1 cellular context compared by ENCODE assay signal in the genomic region with DNA sequence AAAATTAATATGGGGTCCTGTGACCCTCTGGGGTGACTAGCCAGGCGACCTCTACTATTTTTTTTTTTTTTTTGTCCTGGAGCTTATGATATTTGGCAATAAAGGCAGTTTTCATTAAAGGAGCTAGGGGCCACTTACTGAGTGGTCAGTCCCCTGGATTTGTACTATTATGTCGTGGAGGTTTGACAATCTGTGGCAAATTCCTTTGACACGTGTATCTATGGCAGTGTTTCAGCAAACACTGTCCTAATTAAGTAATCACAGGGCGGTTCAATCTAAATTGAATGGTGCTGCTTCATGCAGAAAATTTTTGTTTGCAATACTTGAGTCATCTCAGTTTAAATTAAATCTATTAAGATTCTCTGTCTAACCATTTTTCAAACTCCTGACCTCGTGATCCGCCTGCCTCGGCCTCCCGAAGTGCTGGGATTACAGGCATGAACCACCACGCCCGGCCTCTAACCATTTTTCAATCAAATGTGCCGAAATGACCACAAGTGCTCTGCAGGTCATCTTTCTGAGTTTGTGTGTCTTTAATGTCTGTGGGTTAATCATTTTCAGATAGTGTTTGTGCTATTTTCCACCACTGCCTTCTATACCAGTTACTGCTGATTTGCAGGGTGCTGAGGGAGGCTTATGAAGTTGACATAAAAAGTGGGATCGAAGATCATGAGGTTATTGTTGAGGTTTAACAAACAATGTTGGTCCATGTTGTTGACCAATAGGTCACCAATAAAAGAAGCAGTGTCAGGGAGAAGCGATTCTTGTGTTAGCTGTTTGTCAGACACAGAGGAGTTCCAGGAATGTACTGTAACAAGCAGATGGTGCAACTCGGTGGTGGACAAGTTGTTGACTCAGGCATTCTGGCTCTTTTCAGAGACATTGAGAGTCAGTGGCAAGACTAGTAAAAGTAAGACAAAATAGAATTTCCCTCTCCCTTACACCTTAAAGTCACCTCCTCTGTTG.
TF ChIP-seq lines count a peak whose summit lies in the region.

No MANE protein-coding gene starts in this region.

TF ChIP-seq in HepG2, 621 proteins besides CTCF, POLR2A, EP300 and RAD21 (continued from another document and continues in another):
- TF ChIP-seq NR1H2 (CRISPR knock-in tag; IDR thresholded peaks at IDR 0.05; ENCODE audit: borderline replicate concordance, low read depth) (no peak), FLYWCH1 (CRISPR knock-in tag; IDR thresholded peaks at IDR 0.05) (no peak), YEATS4 (CRISPR knock-in tag; IDR thresholded peaks at IDR 0.05; ENCODE audit: borderline replicate concordance) (peak; percentile 68; the same call in 1 of the 2 replicates), ZNF12 (CRISPR knock-in tag; IDR thresholded peaks at IDR 0.05) (peak; percentile 66; the same call in 1 of the 2 replicates), HOXA9 (CRISPR knock-in tag; IDR thresholded peaks at IDR 0.05; ENCODE audit: borderline replicate concordance) (peak; percentile 42; the same call in 1 of the 2 replicates), ZNF850 (CRISPR knock-in tag; conservative IDR thresholded peaks at IDR 0.05) (no peak), ZNF234 (CRISPR knock-in tag; conservative IDR thresholded peaks at IDR 0.05) (no peak), ZSCAN30 (CRISPR knock-in tag; IDR thresholded peaks at IDR 0.05) (no peak), ZBTB38 (CRISPR knock-in tag; IDR thresholded peaks at IDR 0.05) (peak; percentile 17; the same call in 1 of the 2 replicates), ZSCAN25 (CRISPR knock-in tag; IDR thresholded peaks at IDR 0.05) (peak; percentile 67; the same call in 1 of the 2 replicates), ZNF549 (CRISPR knock-in tag; IDR thresholded peaks at IDR 0.05) (no peak), ZNF720 (CRISPR knock-in tag; IDR thresholded peaks at IDR 0.05) (no peak), NCOA1 (CRISPR knock-in tag; IDR thresholded peaks at IDR 0.05) (peak; percentile 94; the same call in 1 of the 2 replicates), ZNF20 (CRISPR knock-in tag; IDR thresholded peaks at IDR 0.05) (no peak), ATRX (CRISPR knock-in tag; IDR thresholded peaks at IDR 0.05; ENCODE audit: borderline replicate concordance) (no peak), ZNF33B (CRISPR knock-in tag; IDR thresholded peaks at IDR 0.05) (no peak), NFIC (IDR thresholded peaks at IDR 0.05; ENCODE audit: low read length) (peak; percentile 99), ZNF101 (CRISPR knock-in tag; IDR thresholded peaks at IDR 0.05; ENCODE audit: borderline replicate concordance, low read depth) (no peak), ZNF569 (CRISPR knock-in tag; IDR thresholded peaks at IDR 0.05; ENCODE audit: borderline replicate concordance) (no peak), ZNF556 (CRISPR knock-in tag; IDR thresholded peaks at IDR 0.05; ENCODE audit: borderline replicate concordance) (no peak; the same call in 1 of the 2 replicates), ZNF543 (CRISPR knock-in tag; IDR thresholded peaks at IDR 0.05) (no peak), KDM3A (CRISPR knock-in tag; IDR thresholded peaks at IDR 0.05; ENCODE audit: low read depth) (peak; percentile 90; the same call in 1 of the 2 replicates), KDM1A (CRISPR knock-in tag; IDR thresholded peaks at IDR 0.05) (peak; percentile 87), MBNL3 (CRISPR knock-in tag; conservative IDR thresholded peaks at IDR 0.05) (no peak), ZNF546 (CRISPR knock-in tag; conservative IDR thresholded peaks at IDR 0.05) (no peak), MYNN (CRISPR knock-in tag; IDR thresholded peaks at IDR 0.05; ENCODE audit: low read depth) (no peak)
- TF ChIP-seq, protein P1, sequence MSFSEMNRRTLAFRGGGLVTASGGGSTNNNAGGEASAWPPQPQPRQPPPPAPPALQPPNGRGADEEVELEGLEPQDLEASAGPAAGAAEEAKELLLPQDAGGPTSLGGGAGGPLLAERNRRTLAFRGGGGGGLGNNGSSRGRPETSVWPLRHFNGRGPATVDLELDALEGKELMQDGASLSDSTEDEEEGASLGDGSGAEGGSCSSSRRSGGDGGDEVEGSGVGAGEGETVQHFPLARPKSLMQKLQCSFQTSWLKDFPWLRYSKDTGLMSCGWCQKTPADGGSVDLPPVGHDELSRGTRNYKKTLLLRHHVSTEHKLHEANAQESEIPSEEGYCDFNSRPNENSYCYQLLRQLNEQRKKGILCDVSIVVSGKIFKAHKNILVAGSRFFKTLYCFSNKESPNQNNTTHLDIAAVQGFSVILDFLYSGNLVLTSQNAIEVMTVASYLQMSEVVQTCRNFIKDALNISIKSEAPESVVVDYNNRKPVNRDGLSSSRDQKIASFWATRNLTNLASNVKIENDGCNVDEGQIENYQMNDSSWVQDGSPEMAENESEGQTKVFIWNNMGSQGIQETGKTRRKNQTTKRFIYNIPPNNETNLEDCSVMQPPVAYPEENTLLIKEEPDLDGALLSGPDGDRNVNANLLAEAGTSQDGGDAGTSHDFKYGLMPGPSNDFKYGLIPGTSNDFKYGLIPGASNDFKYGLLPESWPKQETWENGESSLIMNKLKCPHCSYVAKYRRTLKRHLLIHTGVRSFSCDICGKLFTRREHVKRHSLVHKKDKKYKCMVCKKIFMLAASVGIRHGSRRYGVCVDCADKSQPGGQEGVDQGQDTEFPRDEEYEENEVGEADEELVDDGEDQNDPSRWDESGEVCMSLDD (CRISPR knock-in tag; IDR thresholded peaks at IDR 0.05; ENCODE audit: borderline replicate concordance) = no peak
- TF ChIP-seq, protein P2, sequence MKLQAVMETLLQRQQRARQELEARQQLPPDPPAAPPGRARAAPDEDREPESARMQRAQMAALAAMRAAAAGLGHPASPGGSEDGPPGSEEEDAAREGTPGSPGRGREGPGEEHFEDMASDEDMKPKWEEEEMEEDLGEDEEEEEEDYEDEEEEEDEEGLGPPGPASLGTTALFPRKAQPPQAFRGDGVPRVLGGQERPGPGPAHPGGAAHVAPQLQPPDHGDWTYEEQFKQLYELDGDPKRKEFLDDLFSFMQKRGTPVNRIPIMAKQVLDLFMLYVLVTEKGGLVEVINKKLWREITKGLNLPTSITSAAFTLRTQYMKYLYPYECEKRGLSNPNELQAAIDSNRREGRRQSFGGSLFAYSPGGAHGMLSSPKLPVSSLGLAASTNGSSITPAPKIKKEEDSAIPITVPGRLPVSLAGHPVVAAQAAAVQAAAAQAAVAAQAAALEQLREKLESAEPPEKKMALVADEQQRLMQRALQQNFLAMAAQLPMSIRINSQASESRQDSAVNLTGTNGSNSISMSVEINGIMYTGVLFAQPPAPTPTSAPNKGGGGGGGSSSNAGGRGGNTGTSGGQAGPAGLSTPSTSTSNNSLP (IDR thresholded peaks at IDR 0.05; ENCODE audit: low read depth, low read length) = peak; percentile 99
- TF ChIP-seq, protein P3, sequence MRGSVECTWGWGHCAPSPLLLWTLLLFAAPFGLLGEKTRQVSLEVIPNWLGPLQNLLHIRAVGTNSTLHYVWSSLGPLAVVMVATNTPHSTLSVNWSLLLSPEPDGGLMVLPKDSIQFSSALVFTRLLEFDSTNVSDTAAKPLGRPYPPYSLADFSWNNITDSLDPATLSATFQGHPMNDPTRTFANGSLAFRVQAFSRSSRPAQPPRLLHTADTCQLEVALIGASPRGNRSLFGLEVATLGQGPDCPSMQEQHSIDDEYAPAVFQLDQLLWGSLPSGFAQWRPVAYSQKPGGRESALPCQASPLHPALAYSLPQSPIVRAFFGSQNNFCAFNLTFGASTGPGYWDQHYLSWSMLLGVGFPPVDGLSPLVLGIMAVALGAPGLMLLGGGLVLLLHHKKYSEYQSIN (CRISPR knock-in tag; IDR thresholded peaks at IDR 0.05; ENCODE audit: borderline replicate concordance) = no peak
- TF ChIP-seq, protein P4, sequence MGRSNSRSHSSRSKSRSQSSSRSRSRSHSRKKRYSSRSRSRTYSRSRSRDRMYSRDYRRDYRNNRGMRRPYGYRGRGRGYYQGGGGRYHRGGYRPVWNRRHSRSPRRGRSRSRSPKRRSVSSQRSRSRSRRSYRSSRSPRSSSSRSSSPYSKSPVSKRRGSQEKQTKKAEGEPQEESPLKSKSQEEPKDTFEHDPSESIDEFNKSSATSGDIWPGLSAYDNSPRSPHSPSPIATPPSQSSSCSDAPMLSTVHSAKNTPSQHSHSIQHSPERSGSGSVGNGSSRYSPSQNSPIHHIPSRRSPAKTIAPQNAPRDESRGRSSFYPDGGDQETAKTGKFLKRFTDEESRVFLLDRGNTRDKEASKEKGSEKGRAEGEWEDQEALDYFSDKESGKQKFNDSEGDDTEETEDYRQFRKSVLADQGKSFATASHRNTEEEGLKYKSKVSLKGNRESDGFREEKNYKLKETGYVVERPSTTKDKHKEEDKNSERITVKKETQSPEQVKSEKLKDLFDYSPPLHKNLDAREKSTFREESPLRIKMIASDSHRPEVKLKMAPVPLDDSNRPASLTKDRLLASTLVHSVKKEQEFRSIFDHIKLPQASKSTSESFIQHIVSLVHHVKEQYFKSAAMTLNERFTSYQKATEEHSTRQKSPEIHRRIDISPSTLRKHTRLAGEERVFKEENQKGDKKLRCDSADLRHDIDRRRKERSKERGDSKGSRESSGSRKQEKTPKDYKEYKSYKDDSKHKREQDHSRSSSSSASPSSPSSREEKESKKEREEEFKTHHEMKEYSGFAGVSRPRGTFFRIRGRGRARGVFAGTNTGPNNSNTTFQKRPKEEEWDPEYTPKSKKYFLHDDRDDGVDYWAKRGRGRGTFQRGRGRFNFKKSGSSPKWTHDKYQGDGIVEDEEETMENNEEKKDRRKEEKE (IDR thresholded peaks at IDR 0.05) = no peak
- TF ChIP-seq, protein P5, sequence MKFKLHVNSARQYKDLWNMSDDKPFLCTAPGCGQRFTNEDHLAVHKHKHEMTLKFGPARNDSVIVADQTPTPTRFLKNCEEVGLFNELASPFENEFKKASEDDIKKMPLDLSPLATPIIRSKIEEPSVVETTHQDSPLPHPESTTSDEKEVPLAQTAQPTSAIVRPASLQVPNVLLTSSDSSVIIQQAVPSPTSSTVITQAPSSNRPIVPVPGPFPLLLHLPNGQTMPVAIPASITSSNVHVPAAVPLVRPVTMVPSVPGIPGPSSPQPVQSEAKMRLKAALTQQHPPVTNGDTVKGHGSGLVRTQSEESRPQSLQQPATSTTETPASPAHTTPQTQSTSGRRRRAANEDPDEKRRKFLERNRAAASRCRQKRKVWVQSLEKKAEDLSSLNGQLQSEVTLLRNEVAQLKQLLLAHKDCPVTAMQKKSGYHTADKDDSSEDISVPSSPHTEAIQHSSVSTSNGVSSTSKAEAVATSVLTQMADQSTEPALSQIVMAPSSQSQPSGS (CRISPR knock-in tag; IDR thresholded peaks at IDR 0.05) = peak; percentile 95
- TF ChIP-seq, protein P6, sequence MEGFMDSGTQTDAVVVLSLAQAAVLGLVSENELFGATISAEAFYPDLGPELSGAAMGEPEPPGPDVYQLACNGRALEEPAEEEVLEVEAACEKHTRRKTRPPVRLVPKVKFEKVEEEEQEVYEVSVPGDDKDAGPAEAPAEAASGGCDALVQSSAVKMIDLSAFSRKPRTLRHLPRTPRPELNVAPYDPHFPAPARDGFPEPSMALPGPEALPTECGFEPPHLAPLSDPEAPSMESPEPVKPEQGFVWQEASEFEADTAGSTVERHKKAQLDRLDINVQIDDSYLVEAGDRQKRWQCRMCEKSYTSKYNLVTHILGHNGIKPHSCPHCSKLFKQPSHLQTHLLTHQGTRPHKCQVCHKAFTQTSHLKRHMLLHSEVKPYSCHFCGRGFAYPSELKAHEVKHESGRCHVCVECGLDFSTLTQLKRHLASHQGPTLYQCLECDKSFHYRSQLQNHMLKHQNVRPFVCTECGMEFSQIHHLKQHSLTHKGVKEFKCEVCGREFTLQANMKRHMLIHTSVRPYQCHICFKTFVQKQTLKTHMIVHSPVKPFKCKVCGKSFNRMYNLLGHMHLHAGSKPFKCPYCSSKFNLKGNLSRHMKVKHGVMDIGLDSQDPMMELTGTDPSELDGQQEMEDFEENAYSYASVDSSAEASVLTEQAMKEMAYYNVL (CRISPR knock-in tag; IDR thresholded peaks at IDR 0.05; ENCODE audit: borderline replicate concordance) = peak; percentile 89
- TF ChIP-seq, protein P7, sequence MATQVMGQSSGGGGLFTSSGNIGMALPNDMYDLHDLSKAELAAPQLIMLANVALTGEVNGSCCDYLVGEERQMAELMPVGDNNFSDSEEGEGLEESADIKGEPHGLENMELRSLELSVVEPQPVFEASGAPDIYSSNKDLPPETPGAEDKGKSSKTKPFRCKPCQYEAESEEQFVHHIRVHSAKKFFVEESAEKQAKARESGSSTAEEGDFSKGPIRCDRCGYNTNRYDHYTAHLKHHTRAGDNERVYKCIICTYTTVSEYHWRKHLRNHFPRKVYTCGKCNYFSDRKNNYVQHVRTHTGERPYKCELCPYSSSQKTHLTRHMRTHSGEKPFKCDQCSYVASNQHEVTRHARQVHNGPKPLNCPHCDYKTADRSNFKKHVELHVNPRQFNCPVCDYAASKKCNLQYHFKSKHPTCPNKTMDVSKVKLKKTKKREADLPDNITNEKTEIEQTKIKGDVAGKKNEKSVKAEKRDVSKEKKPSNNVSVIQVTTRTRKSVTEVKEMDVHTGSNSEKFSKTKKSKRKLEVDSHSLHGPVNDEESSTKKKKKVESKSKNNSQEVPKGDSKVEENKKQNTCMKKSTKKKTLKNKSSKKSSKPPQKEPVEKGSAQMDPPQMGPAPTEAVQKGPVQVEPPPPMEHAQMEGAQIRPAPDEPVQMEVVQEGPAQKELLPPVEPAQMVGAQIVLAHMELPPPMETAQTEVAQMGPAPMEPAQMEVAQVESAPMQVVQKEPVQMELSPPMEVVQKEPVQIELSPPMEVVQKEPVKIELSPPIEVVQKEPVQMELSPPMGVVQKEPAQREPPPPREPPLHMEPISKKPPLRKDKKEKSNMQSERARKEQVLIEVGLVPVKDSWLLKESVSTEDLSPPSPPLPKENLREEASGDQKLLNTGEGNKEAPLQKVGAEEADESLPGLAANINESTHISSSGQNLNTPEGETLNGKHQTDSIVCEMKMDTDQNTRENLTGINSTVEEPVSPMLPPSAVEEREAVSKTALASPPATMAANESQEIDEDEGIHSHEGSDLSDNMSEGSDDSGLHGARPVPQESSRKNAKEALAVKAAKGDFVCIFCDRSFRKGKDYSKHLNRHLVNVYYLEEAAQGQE (IDR thresholded peaks at IDR 0.05; ENCODE audit: borderline replicate concordance in 1 of 2, low read depth in 1 of 2, low read length in 2 of 2) = peak in 1 of 2 experiments; percentile 70; a peak in 2 of 4 replicates
